Comparison of ENCODE assay signal across 16 cellular contexts in the genomic region with DNA sequence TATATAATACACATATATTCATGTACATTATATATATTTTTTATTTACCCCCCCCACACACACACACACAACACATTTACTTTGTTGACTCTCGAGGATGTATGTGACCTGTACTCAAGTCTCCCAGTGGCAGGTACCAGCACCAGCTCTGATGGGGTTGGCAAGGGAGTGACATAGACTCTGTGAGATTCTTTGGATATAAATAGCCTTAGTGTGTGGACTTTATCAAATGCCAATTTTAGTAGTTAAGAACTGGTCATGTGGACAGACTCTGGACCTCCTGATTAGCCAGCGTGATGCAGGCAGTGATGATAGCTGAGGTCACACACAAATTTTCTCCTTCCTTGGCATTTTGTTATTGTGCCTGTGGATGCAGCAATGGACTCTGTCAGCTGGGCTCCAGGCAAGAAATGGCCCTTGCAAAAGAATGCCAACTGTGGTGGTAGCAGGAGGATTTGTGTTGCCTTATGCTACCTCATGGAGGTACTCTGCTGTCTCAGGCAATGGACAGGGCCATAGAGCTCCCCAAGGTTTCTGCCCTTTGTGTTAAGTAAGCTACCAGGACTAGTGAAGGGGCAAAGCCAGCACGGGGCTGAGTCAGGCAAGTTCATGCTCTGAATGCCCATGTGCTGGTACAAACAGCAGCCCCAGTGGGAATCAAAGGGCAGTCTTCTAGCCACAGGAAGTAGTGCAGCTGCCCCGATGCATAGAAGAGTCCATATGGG.
DNase-seq lines count a peak whose midpoint lies in the region; ATAC-seq and TF ChIP-seq lines count a peak whose summit lies in the region.
"Had no signal": no experiment of that assay in that cellular context is flagged by ENCODE, and none has a peak within 500 bp of the region (broad histone marks: within the 10 kb centered on the region; RNA-seq: fewer than 3 reads in every experiment).

No MANE protein-coding gene starts in this region.

- no peaks in the 10 kb centered on the region for H3K36me3 ChIP-seq in heart left ventricle
- no peaks in the 10 kb centered on the region for H3K36me3 ChIP-seq in neural progenitor cell

- no peak overlapping the region for H3K9ac ChIP-seq in neural progenitor cell

- TF ChIP-seq POLR2A in heart left ventricle (IDR thresholded peaks at IDR 0.05), result no peak

- in situ Hi-C loops in SK-MEL-5 (cut with HindIII; ENCODE audit: low pct_unique_long_range_greater_than_20kb, low sequenced_read_pairs), result no loop called here

- no peaks in the 10 kb centered on the region for H3K27me3 ChIP-seq in heart left ventricle
- H3K27me3 ChIP-seq in neural progenitor cell, result no peaks in the 10 kb centered on the region

- ATAC-seq in heart left ventricle, result peak; percentile 92 to 98 (median 97)
- no peak for ATAC-seq in stimulated activated naive CD8-positive, alpha-beta T cell treated with anti-CD3 and anti-CD28 coated beads, Interleukin-15, Interleukin-2, amounts not matched to agents 100 U/mL and 50 U/mL, for 24 hours
- ATAC-seq: CD8-positive, alpha-beta T cell had no signal

- H3F3A ChIP-seq in neural progenitor cell (ENCODE audit: low read depth), result peaks cover 15% of the 10 kb centered on the region

- no peak overlapping the region for H3K4me3 Mint-ChIP-seq in neural progenitor cell
- H3K4me3 Mint-ChIP-seq: CD8-positive, alpha-beta T cell had no signal

- no peaks in the 10 kb centered on the region for H3K27me3 Mint-ChIP-seq in neural progenitor cell (ENCODE audit: insufficient read depth, low read depth)

- peak; percentile 3 for DNase-seq in NCI-H748 (lab: John Stamatoyannopoulos, UW; ENCODE audit: unreplicated experiment)
- no peak for DNase-seq in NCI-H748 treated with DMSO at 0.1 percent for 48 hours (lab: John Stamatoyannopoulos, UW)
- peak; percentile 8 for DNase-seq in SK-MEL-5 (ENCODE audit: low read depth, low spot score)
- DNase-seq in heart left ventricle, result peak in 4 of 5 donors; percentile 31 to 51 (median 40)
- no peak for DNase-seq in neural progenitor cell (ENCODE audit: low spot score)
- no peak for DNase-seq in stimulated activated naive CD8-positive, alpha-beta T cell treated with anti-CD3 and anti-CD28 coated beads, Interleukin-15, Interleukin-2, amounts not matched to agents 100 U/mL and 50 U/mL, for 24 hours
- DNase-seq in caudate nucleus (lab: John Stamatoyannopoulos, UW), result no peak
- no peak for DNase-seq in activated CD4-positive, CD25-positive, alpha-beta regulatory T cell treated with anti-CD3 and anti-CD28 coated beads, Interleukin-2, amount 50 U/mL, for 72 hours
- DNase-seq: 8988T; CD8-positive, alpha-beta T cell; GDM1; NCI-H2029; NCI-H2227 treated with DMSO at 0.1 percent for 48 hours; NK-92 treated with Interleukin-12 subunit alpha and Interleukin-12 subunit beta, amount 100 ng/mL, for 24 hours; OCI-M1; SW 1271 had no signal

- peak overlapping the region; percentile 63 for H2AFZ ChIP-seq in neural progenitor cell (replicated peaks)

- H3K9me3 Mint-ChIP-seq in neural progenitor cell, result peaks cover 7% of the 10 kb centered on the region

- H3K36me3 Mint-ChIP-seq in neural progenitor cell, result peaks cover 3% of the 10 kb centered on the region
- H3K36me3 Mint-ChIP-seq: CD8-positive, alpha-beta T cell had no signal

- peaks cover 15% of the 10 kb centered on the region for H3K4me1 Mint-ChIP-seq in neural progenitor cell

- H3K4me1 ChIP-seq in heart left ventricle (peaks cover 0 to 6% (median 0%) of the 10 kb centered on the region in 12 donors), neural progenitor cell (peaks cover 21% of the 10 kb centered on the region)

- H3K27ac ChIP-seq in heart left ventricle (peak overlapping the region in 4 of 12 donors; percentile 26 to 47 (median 31)), neural progenitor cell (no peak overlapping the region), caudate nucleus (ENCODE audit: low read depth, low read length) (no peak overlapping the region)

- H3K9me3 ChIP-seq in heart left ventricle, result no peaks in the 10 kb centered on the region
- no peaks in the 10 kb centered on the region for H3K9me3 ChIP-seq in neural progenitor cell (ENCODE audit: low read depth)

- H3K4me3 ChIP-seq in heart left ventricle, result no peak overlapping the region
- no peak overlapping the region for H3K4me3 ChIP-seq in neural progenitor cell

- H3K4me2 ChIP-seq in neural progenitor cell, result no peak overlapping the region

- 46 to 64% (median 48%) methylated on average over 4 of the region's 4 CpGs for WGBS in heart left ventricle, 4 donors

- TF ChIP-seq CTCF in heart left ventricle (IDR thresholded peaks at IDR 0.05) (no peak), neural progenitor cell (IDR thresholded peaks at IDR 0.05) (no peak)

- H3K79me2 ChIP-seq in neural progenitor cell (ENCODE audit: low read depth), result no peaks in the 10 kb centered on the region

- intact Hi-C loops in heart left ventricle (cut with DNase I), result no loop called here

- no peaks in the 10 kb centered on the region for H4K20me1 ChIP-seq in neural progenitor cell (ENCODE audit: low read depth)

- H3K27ac Mint-ChIP-seq in neural progenitor cell, result no peak overlapping the region
- H3K27ac Mint-ChIP-seq: CD8-positive, alpha-beta T cell had no signal

Comparison
In these comparisons a context has a peak if more than half of its experiments do, and no peak if none do; other contexts are left out.
1. DNase-seq: peak in NCI-H748 (single experiment), SK-MEL-5 (single experiment) and heart left ventricle (4 of 5); none in NCI-H748 treated with DMSO at 0.1 percent for 48 hours (single experiment), neural progenitor cell (single experiment), stimulated activated naive CD8-positive, alpha-beta T cell treated with anti-CD3 and anti-CD28 coated beads, Interleukin-15, Interleukin-2, amounts not matched to agents 100 U/mL and 50 U/mL, for 24 hours (single experiment), caudate nucleus (0 of 61) and activated CD4-positive, CD25-positive, alpha-beta regulatory T cell treated with anti-CD3 and anti-CD28 coated beads, Interleukin-2, amount 50 U/mL, for 72 hours (single experiment).